ENCODE assay signal across 7 cellular contexts in the genomic region with DNA sequence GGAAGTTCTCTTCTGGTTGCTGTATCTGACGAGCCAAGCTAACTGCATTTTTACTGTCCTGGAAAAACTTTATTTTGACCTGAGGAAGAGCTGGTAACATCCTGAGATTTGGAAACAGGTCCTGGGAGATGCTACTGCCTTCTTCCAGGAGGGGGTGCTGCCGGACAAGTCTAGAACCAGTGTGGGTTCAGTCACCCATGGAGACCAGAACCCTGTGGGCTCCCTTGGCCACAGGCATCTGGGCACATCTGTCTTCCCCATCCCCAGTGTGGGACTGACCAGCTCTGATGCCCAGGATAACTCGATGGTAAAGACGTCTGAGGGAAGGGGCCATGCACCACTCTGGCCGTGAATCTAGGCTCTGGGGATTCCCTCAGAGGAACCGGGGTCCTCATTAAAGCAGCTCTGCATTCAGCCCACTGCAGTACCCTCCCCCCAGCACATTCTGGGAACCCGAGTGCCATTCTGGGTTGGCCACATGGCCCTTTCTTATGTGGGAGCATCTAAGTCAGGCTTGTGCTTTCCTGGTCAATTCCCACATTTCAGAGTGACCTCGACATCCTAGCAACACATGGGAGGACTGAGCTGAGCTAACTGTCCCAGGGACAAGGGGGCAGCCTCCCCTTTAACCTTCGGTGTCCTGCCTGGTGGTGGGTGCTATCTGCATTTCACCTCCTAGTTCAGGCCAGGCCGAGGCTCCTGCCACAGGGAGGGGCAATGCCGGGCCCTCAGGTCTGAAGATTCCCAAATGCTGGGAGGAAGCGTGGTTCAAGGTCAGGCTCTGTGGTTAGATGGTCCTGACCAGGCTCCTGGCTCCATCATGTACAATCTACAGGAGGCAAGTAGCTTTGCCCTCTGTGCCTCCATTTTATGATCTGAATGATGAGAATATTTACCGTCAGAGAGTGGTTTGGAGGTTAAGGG. TPM values are rescaled to one million over a fixed set of nuclear protein-coding genes. Genes with fewer than 3 reads are reported as not detected.
A peak's percentile ranks its signal among the peaks of the same experiment; 100 is the strongest.
DNase-seq lines count a peak whose midpoint lies in the region; ATAC-seq and TF ChIP-seq lines count a peak whose summit lies in the region.

No MANE protein-coding gene starts in this region.

- no peaks in the 10 kb centered on the region for H3K36me3 ChIP-seq in colonic mucosa

- H3K27ac Mint-ChIP-seq in stimulated activated effector memory CD8-positive, alpha-beta T cell treated with anti-CD3 and anti-CD28 coated beads, Interleukin-12 subunit alpha, Interleukin-12 subunit beta, amount 100 ng/mL, for 72 hours, result peak overlapping the region; percentile 26

- peaks cover 9% of the 10 kb centered on the region for H3K4me1 Mint-ChIP-seq in stimulated activated effector memory CD8-positive, alpha-beta T cell treated with anti-CD3 and anti-CD28 coated beads, Interleukin-12 subunit alpha, Interleukin-12 subunit beta, amount 100 ng/mL, for 72 hours

- ATAC-seq in left lobe of liver (peak; percentile 50), GM19035 (IDR thresholded peaks at IDR 0.05; ENCODE audit: unreplicated experiment) (no peak)
- peak; percentile 42 for ATAC-seq in stimulated activated effector memory CD8-positive, alpha-beta T cell treated with anti-CD3 and anti-CD28 coated beads, Interleukin-12 subunit alpha, Interleukin-12 subunit beta, amount 100 ng/mL, for 72 hours

- H3K4me1 ChIP-seq in colonic mucosa, result peaks cover 22% of the 10 kb centered on the region

- H3K27ac ChIP-seq in colonic mucosa, result peak overlapping the region; percentile 86

- TF ChIP-seq CTCF in colonic mucosa (IDR thresholded peaks at IDR 0.05), result peak; percentile 83

- H3K9ac ChIP-seq in colonic mucosa (ENCODE audit: low read depth in 2 of 2, low read length in 2 of 2), result peak overlapping the region; percentile 24 to 77

- H3K9me3 Mint-ChIP-seq in stimulated activated effector memory CD8-positive, alpha-beta T cell treated with anti-CD3 and anti-CD28 coated beads, Interleukin-12 subunit alpha, Interleukin-12 subunit beta, amount 100 ng/mL, for 72 hours, result no peaks in the 10 kb centered on the region

- intact Hi-C loops in colonic mucosa (cut with DNase I), result loop anchor here (5.0 kb wide), 1 partner anchor 139 kb away; no protein-coding TSS in a partner anchor

- peaks cover 13% of the 10 kb centered on the region for H3K36me3 Mint-ChIP-seq in stimulated activated effector memory CD8-positive, alpha-beta T cell treated with anti-CD3 and anti-CD28 coated beads, Interleukin-12 subunit alpha, Interleukin-12 subunit beta, amount 100 ng/mL, for 72 hours

- DNase-seq in ELR (ENCODE audit: low read depth), result peak; percentile 80
- peak; percentile 83 for DNase-seq in LHCN-M2 (ENCODE audit: low read depth)
- peak; percentile 75 for DNase-seq in UCSD-AML1 (lab: John Stamatoyannopoulos, UW; ENCODE audit: unreplicated experiment)
- peak; percentile 89 for DNase-seq in colonic mucosa
- DNase-seq in left lobe of liver (ENCODE audit: low spot score), result peak; percentile 77
- DNase-seq in stimulated activated effector memory CD8-positive, alpha-beta T cell treated with anti-CD3 and anti-CD28 coated beads, Interleukin-12 subunit alpha, Interleukin-12 subunit beta, amount 100 ng/mL, for 72 hours (ENCODE audit: low spot score in 2 of 2), result no peak

- no peak overlapping the region for H3K4me3 Mint-ChIP-seq in stimulated activated effector memory CD8-positive, alpha-beta T cell treated with anti-CD3 and anti-CD28 coated beads, Interleukin-12 subunit alpha, Interleukin-12 subunit beta, amount 100 ng/mL, for 72 hours

- no peaks in the 10 kb centered on the region for H3K9me3 ChIP-seq in colonic mucosa

- H3K27me3 ChIP-seq in colonic mucosa, result no peaks in the 10 kb centered on the region

- H3K4me3 ChIP-seq in colonic mucosa, result no peak overlapping the region

RNA-seq across cellular contexts. Expression of a gene that starts 6.4 kb away (rescaled TPM):
- total RNA-seq in LHCN-M2 (2014; rRNA removed) (4.6 and 6.3 TPM in 2 replicates), colonic mucosa (1 to 10 TPM; 1.1 to 1.4 TPM), left lobe of liver (5.5 TPM)
- 3.1 TPM for polyA plus RNA-seq in LHCN-M2 (2012)

RNA-seq across cellular contexts. Expression of a gene that starts 6.5 kb away (rescaled TPM):
- total RNA-seq in LHCN-M2 (2014; rRNA removed), result 13.8 and 17.1 TPM in 2 replicates
- polyA plus RNA-seq in LHCN-M2 (2012), result 9.2 TPM
- 10 to 100 TPM in 1 of 2 donors, 1 to 10 TPM in 1; 9.1 to 13.0 TPM for total RNA-seq in colonic mucosa
- 10.6 TPM for total RNA-seq in left lobe of liver

RNA-seq across cellular contexts. Expression of a gene that starts 12.2 kb away (rescaled TPM):
- total RNA-seq in LHCN-M2 (2014; rRNA removed), result 0.86 and 3.2 TPM in 2 replicates
- 1.1 TPM for polyA plus RNA-seq in LHCN-M2 (2012)
- 10 to 100 TPM in 1 of 2 donors, 1 to 10 TPM in 1; 4.6 to 10.3 TPM for total RNA-seq in colonic mucosa
- 3.4 TPM for total RNA-seq in left lobe of liver

RNA-seq across cellular contexts. Expression of a gene that starts 12.9 kb away (rescaled TPM):
- total RNA-seq in LHCN-M2 (2014; rRNA removed) (44.2 and 49.5 TPM in 2 replicates), colonic mucosa (10 to 100 TPM; 11.8 to 27.5 TPM), left lobe of liver (5.0 TPM)
- polyA plus RNA-seq in LHCN-M2 (2012), result 24.5 TPM

RNA-seq across cellular contexts. Expression of a gene that starts 28.1 kb away (rescaled TPM):
- 0.58 and 0.92 TPM in 2 replicates for total RNA-seq in LHCN-M2 (2014; rRNA removed)
- 0.19 TPM for polyA plus RNA-seq in LHCN-M2 (2012)
- total RNA-seq in colonic mucosa, result 1 to 10 TPM; 1.9 to 2.5 TPM
- 1.1 TPM for total RNA-seq in left lobe of liver

Comparison
In these comparisons a context has a peak if more than half of its experiments do, and no peak if none do; other contexts are left out.
1. DNase-seq: peak in ELR (single experiment), LHCN-M2 (single experiment), UCSD-AML1 (single experiment), colonic mucosa (single experiment) and left lobe of liver (single experiment); none in stimulated activated effector memory CD8-positive, alpha-beta T cell treated with anti-CD3 and anti-CD28 coated beads, Interleukin-12 subunit alpha, Interleukin-12 subunit beta, amount 100 ng/mL, for 72 hours (0 of 2).